ENCODE assay signal across 9 cellular contexts in the genomic region with DNA sequence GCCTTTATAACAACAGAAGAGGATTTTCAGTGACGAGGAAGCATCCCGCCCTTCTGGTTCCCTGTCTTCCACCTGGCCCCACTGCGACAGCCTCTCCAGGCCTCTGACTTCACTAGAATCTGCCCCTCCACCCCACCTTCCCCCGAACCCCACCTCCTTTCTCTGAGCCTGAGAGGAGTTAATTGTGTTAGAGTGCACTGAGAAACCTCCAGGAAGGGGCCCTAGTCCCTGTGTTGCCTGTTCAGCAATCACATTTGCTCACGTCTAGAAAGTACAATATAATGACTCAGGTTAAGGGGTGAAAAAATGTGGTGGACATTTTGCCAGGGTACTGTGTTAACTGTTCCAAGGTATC. TPM values are rescaled to one million over a fixed set of nuclear protein-coding genes. Genes with fewer than 3 reads are reported as not detected.
A peak's percentile ranks its signal among the peaks of the same experiment; 100 is the strongest.
DNase-seq lines count a peak whose midpoint lies in the region; ATAC-seq and TF ChIP-seq lines count a peak whose summit lies in the region.
"Had no signal": no experiment of that assay in that cellular context is flagged by ENCODE, and none has a peak within 500 bp of the region (broad histone marks: within the 10 kb centered on the region; RNA-seq: fewer than 3 reads in every experiment).

No MANE protein-coding gene starts in this region.

- H3K27ac Mint-ChIP-seq in activated CD8-positive, alpha-beta T cell treated with anti-CD3 and anti-CD28 coated beads for 36 hours: peak overlapping the region; percentile 73

- no peaks in the 10 kb centered on the region for H3F3A ChIP-seq in PC-3 (ENCODE audit: low read length, unreplicated experiment)

- no peak for TF ChIP-seq POLR2A in erythroblast (IDR thresholded peaks at IDR 0.05; ENCODE audit: low read length)

- H3K4me3 ChIP-seq in mesenchymal stem cell (ENCODE audit: insufficient read depth in 1 of 2, low read depth in 1 of 2, low read length in 2 of 2) (no peak overlapping the region), PC-3 (ENCODE audit: low read length) (no peak overlapping the region)

- H2AK5ac ChIP-seq in mesenchymal stem cell (ENCODE audit: low read length, severe bottlenecking): no peak overlapping the region

- peaks cover 77% of the 10 kb centered on the region for H3K79me2 ChIP-seq in PC-3 (ENCODE audit: low read length)

- no peak overlapping the region for H2BK120ac ChIP-seq in mesenchymal stem cell (ENCODE audit: low read depth, low read length)

- H3K14ac ChIP-seq in mesenchymal stem cell (ENCODE audit: low read length in 2 of 2): no peak overlapping the region

- DNase-seq in stimulated activated CD4-positive, alpha-beta T cell treated with anti-CD3 and anti-CD28 coated beads, Interleukin-4, amount 100 ng/mL, for 24 hours: peak; percentile 47
- no peak for DNase-seq in stimulated activated CD4-positive, alpha-beta T cell treated with anti-CD3 and anti-CD28 coated beads, Interleukin-4, amount 100 ng/mL, for 1 hour
- peak; percentile 61 for DNase-seq in activated CD8-positive, alpha-beta T cell treated with anti-CD3 and anti-CD28 coated beads for 36 hours
- DNase-seq in mesenchymal stem cell (no peak), PC-3 (no peak), erythroblast (lab: John Stamatoyannopoulos, UW) (no peak), GM13977 (ENCODE audit: low spot score) (no peak)
- DNase-seq: left cardiac atrium had no signal

- no peak overlapping the region for H2BK5ac ChIP-seq in mesenchymal stem cell (ENCODE audit: low read depth, low read length, poor library complexity, severe bottlenecking)

- peak overlapping the region; percentile 79 for H4K8ac ChIP-seq in mesenchymal stem cell (ENCODE audit: low read length)

- ATAC-seq in activated CD8-positive, alpha-beta T cell treated with anti-CD3 and anti-CD28 coated beads for 36 hours: peak; percentile 64
- ATAC-seq in GM18502 (IDR thresholded peaks at IDR 0.05; ENCODE audit: poor library complexity, unreplicated experiment) (no peak), PC-3 (no peak)

- peak overlapping the region in 1 of 2 experiments; percentile 93 for H3K18ac ChIP-seq in mesenchymal stem cell (ENCODE audit: low read depth in 1 of 2, low read length in 2 of 2)

- H3K36me3 ChIP-seq in mesenchymal stem cell (ENCODE audit: control insufficient read depth in 1 of 2, insufficient read depth in 2 of 2, low read depth in 1 of 2, low read length in 2 of 2) (peaks cover 0 to 8% of the 10 kb centered on the region in 2 experiments), PC-3 (ENCODE audit: low read depth, low read length) (no peaks in the 10 kb centered on the region; the same call in 1 of the 2 replicates)

- no peaks in the 10 kb centered on the region; the same call in 1 of the 2 replicates for H4K20me1 ChIP-seq in PC-3 (ENCODE audit: low read length)

- H3K79me1 ChIP-seq in mesenchymal stem cell (replicated peaks; ENCODE audit: low read length, poor library complexity, severe bottlenecking): no peaks in the 10 kb centered on the region

- in situ Hi-C loops in GM13977 (cut with MboI; ENCODE audit: low pct_unique_long_range_greater_than_20kb, low sequenced_read_pairs, unreplicated experiment): no loop called here

- no TSS peak for BruUV-seq in PC-3 (replicated peaks; lab: Mats Ljungman, UMichigan)

- H3K4me1 ChIP-seq in mesenchymal stem cell (ENCODE audit: control insufficient read depth, insufficient read depth, low read depth, low read length) (peaks cover 41% of the 10 kb centered on the region), PC-3 (ENCODE audit: insufficient read depth, low read length) (no peaks in the 10 kb centered on the region)

- H3K9me3 ChIP-seq in mesenchymal stem cell (ENCODE audit: control insufficient read depth, low read length) (no peaks in the 10 kb centered on the region), PC-3 (ENCODE audit: low read length) (no peaks in the 10 kb centered on the region)

- no peak overlapping the region for H2BK12ac ChIP-seq in mesenchymal stem cell (ENCODE audit: low read length in 2 of 2)

- no peaks in the 10 kb centered on the region for H3K9me3 Mint-ChIP-seq in activated CD8-positive, alpha-beta T cell treated with anti-CD3 and anti-CD28 coated beads for 36 hours

- no peak overlapping the region for H3K23ac ChIP-seq in mesenchymal stem cell (ENCODE audit: low read length in 2 of 2)

- intact Hi-C loops in activated CD8-positive, alpha-beta T cell treated with anti-CD3 and anti-CD28 coated beads for 36 hours (cut with micrococcal nuclease): no loop called here
- intact Hi-C loops in PC-3 (cut with micrococcal nuclease): no loop called here

- no peaks in the 10 kb centered on the region for H3K9me2 ChIP-seq in PC-3 (replicated peaks; ENCODE audit: low read length)

- H3K27ac ChIP-seq in mesenchymal stem cell (ENCODE audit: low read length, poor library complexity, severe bottlenecking) (no peak overlapping the region), PC-3 (ENCODE audit: low read length) (no peak overlapping the region)

- H3K4me2 ChIP-seq in mesenchymal stem cell (ENCODE audit: low read length, poor library complexity, severe bottlenecking) (no peak overlapping the region), PC-3 (ENCODE audit: low read length) (no peak overlapping the region)

- no peak for TF ChIP-seq CTCF in activated CD8-positive, alpha-beta T cell treated with anti-CD3 and anti-CD28 coated beads for 36 hours (IDR thresholded peaks at IDR 0.05)
- TF ChIP-seq CTCF in PC-3 (conservative IDR thresholded peaks at IDR 0.05; ENCODE audit: low read depth, low read length) (no peak), GM13977 (IDR thresholded peaks at IDR 0.05; ENCODE audit: extremely low read depth, insufficient read depth, missing control alignments) (no peak)

- POLR2A ChIA-PET in activated CD8-positive, alpha-beta T cell treated with anti-CD3 and anti-CD28 coated beads for 36 hours (lab: Charles Lee): interaction anchor here (1.0 to 2.5 kb wide), 3 partner anchors 10 to 15 kb away, joined by 3 to 18 read pairs (median 5); no protein-coding TSS in a partner anchor
- POLR2A ChIA-PET in PC-3 (lab: Charles Lee; ENCODE audit: unreplicated experiment): no interaction called here

- peaks cover 10% of the 10 kb centered on the region for H3K36me3 Mint-ChIP-seq in activated CD8-positive, alpha-beta T cell treated with anti-CD3 and anti-CD28 coated beads for 36 hours (ENCODE audit: low read depth)

- no peaks in the 10 kb centered on the region for H3K27me3 Mint-ChIP-seq in activated CD8-positive, alpha-beta T cell treated with anti-CD3 and anti-CD28 coated beads for 36 hours

- H4K91ac ChIP-seq in mesenchymal stem cell (ENCODE audit: low read length): peak overlapping the region; percentile 67

- peak overlapping the region in 1 of 2 experiments; percentile 28 for H3K4ac ChIP-seq in mesenchymal stem cell (ENCODE audit: low read depth in 1 of 2, low read length in 2 of 2)

- peaks cover 64% of the 10 kb centered on the region for H3K4me1 Mint-ChIP-seq in activated CD8-positive, alpha-beta T cell treated with anti-CD3 and anti-CD28 coated beads for 36 hours (ENCODE audit: low read depth)

- CTCF ChIA-PET in activated CD8-positive, alpha-beta T cell treated with anti-CD3 and anti-CD28 coated beads for 36 hours (lab: Charles Lee): interaction anchor here (1.2 to 3.2 kb wide), 5 partner anchors 10 to 89 kb away, joined by 4 to 12 read pairs (median 6); no protein-coding TSS in a partner anchor
- CTCF ChIA-PET in PC-3 (lab: Charles Lee): no interaction called here

- no peaks in the 10 kb centered on the region for H3K27me3 ChIP-seq in mesenchymal stem cell (ENCODE audit: control insufficient read depth in 1 of 2, insufficient read depth in 1 of 2, low read length in 2 of 2)
- H3K27me3 ChIP-seq in PC-3 (ENCODE audit: low read length): no peaks in the 10 kb centered on the region

- H3K9ac ChIP-seq in mesenchymal stem cell (ENCODE audit: low read length): no peak overlapping the region
- H3K9ac ChIP-seq in PC-3 (ENCODE audit: low read length): no peak overlapping the region

- 13% methylated on average over 1 of the region's 5 CpGs for WGBS in mesenchymal stem cell

- H2BK15ac ChIP-seq in mesenchymal stem cell (ENCODE audit: low read depth, poor library complexity, severe bottlenecking): no peak overlapping the region

- peak overlapping the region; percentile 9 for H3K4me3 Mint-ChIP-seq in activated CD8-positive, alpha-beta T cell treated with anti-CD3 and anti-CD28 coated beads for 36 hours

- peak overlapping the region; percentile 43 for H2AFZ ChIP-seq in mesenchymal stem cell (ENCODE audit: low read depth, low read length)
- no peak overlapping the region for H2AFZ ChIP-seq in PC-3 (ENCODE audit: low read length)

RNA-seq across cellular contexts. Expression of gene PTPRJ, which starts 38.8 kb away (rescaled TPM):
- total RNA-seq in activated CD8-positive, alpha-beta T cell treated with anti-CD3 and anti-CD28 coated beads for 36 hours: 10 to 100 TPM; 21.5 to 23.4 TPM
- polyA plus RNA-seq in mesenchymal stem cell (2013, experiment 1 of 2): 17.1 TPM
- 16.8 TPM for polyA plus RNA-seq in mesenchymal stem cell (2013, experiment 2 of 2)
- 10.5 and 12.8 TPM in 2 replicates for total RNA-seq in PC-3 (2014; rRNA removed)

Comparison
In these comparisons a context has a peak if more than half of its experiments do, and no peak if none do; other contexts are left out.
1. DNase-seq: peak in stimulated activated CD4-positive, alpha-beta T cell treated with anti-CD3 and anti-CD28 coated beads, Interleukin-4, amount 100 ng/mL, for 24 hours (single experiment) and activated CD8-positive, alpha-beta T cell treated with anti-CD3 and anti-CD28 coated beads for 36 hours (single experiment); none in stimulated activated CD4-positive, alpha-beta T cell treated with anti-CD3 and anti-CD28 coated beads, Interleukin-4, amount 100 ng/mL, for 1 hour (single experiment), mesenchymal stem cell (single experiment), PC-3 (single experiment), erythroblast (0 of 2) and GM13977 (single experiment).